ENCODE assay signal across 1 cellular context in genomic region chr4:157994863-157995262, GRCh38.
TF ChIP-seq lines count a peak whose summit lies in the region.

No MANE protein-coding gene starts in this region.

TF ChIP-seq in HepG2, 621 proteins besides CTCF, POLR2A, EP300 and RAD21 (continued from another document and continues in another):
- TF ChIP-seq ZNF33B (CRISPR knock-in tag; IDR thresholded peaks at IDR 0.05) (no peak), SIN3A (IDR thresholded peaks at IDR 0.05; ENCODE audit: borderline replicate concordance, low read depth, low read length) (no peak), ZNF629 (CRISPR knock-in tag; conservative IDR thresholded peaks at IDR 0.05) (peak; percentile 20; the same call in 1 of the 2 replicates), RBFOX2 (IDR thresholded peaks at IDR 0.05; ENCODE audit: low read depth, low read length) (no peak), ZNF607 (CRISPR knock-in tag; IDR thresholded peaks at IDR 0.05; ENCODE audit: borderline replicate concordance) (no peak), IRF9 (CRISPR knock-in tag; IDR thresholded peaks at IDR 0.05; ENCODE audit: borderline replicate concordance) (no peak), SRSF1 (optimal IDR thresholded peaks at IDR 0.05; ENCODE audit: low read depth, low read length) (no peak), HDAC1 (CRISPR knock-in tag; IDR thresholded peaks at IDR 0.05) (peak; percentile 92), MTF1 (CRISPR knock-in tag; IDR thresholded peaks at IDR 0.05) (no peak), PAWR (CRISPR knock-in tag; IDR thresholded peaks at IDR 0.05; ENCODE audit: borderline replicate concordance) (no peak), ZSCAN21 (CRISPR knock-in tag; IDR thresholded peaks at IDR 0.05; ENCODE audit: borderline replicate concordance) (no peak), TEAD3 (CRISPR knock-in tag; optimal IDR thresholded peaks at IDR 0.05; ENCODE audit: borderline replicate concordance) (peak; percentile 95), NPAS2 (CRISPR knock-in tag; IDR thresholded peaks at IDR 0.05; ENCODE audit: borderline replicate concordance) (no peak), ATF7-NPFF (CRISPR knock-in tag; IDR thresholded peaks at IDR 0.05; ENCODE audit: low read depth) (0 out of 2 replicates have a peak, but pooled peaks have one; percentile 30), ZNF839 (CRISPR knock-in tag; IDR thresholded peaks at IDR 0.05; ENCODE audit: borderline replicate concordance) (no peak), ISL2 (CRISPR knock-in tag; IDR thresholded peaks at IDR 0.05) (peak; percentile 100), NFYB (CRISPR knock-in tag; IDR thresholded peaks at IDR 0.05) (no peak), JUNB (CRISPR knock-in tag; IDR thresholded peaks at IDR 0.05; ENCODE audit: borderline replicate concordance) (no peak; the same call in 1 of the 2 replicates), ZNF232 (CRISPR knock-in tag; IDR thresholded peaks at IDR 0.05; ENCODE audit: borderline replicate concordance) (no peak), SOX13 (IDR thresholded peaks at IDR 0.05) (peak; percentile 100), SOX13 (CRISPR knock-in tag; conservative IDR thresholded peaks at IDR 0.05 in 1 of 2, IDR thresholded peaks at IDR 0.05 in 1 of 2) (peak in 1 of 2 experiments; percentile 100; a peak in 2 of 4 replicates), ZNF354B (CRISPR knock-in tag; IDR thresholded peaks at IDR 0.05) (no peak), THRA (CRISPR knock-in tag; IDR thresholded peaks at IDR 0.05; ENCODE audit: borderline replicate concordance) (peak; percentile 92), SPEN (CRISPR knock-in tag; IDR thresholded peaks at IDR 0.05; ENCODE audit: low read depth) (no peak), SSRP1 (CRISPR knock-in tag; IDR thresholded peaks at IDR 0.05) (no peak), PCBP1 (IDR thresholded peaks at IDR 0.05; ENCODE audit: borderline replicate concordance, low read depth, low read length) (no peak), SYNCRIP (IDR thresholded peaks at IDR 0.05; ENCODE audit: insufficient read depth, low read depth, low read length) (no peak), U2AF1 (optimal IDR thresholded peaks at IDR 0.05; ENCODE audit: low read depth, low read length) (no peak), ZNF12 (CRISPR knock-in tag; IDR thresholded peaks at IDR 0.05) (peak; percentile 81), JARID2 (CRISPR knock-in tag; IDR thresholded peaks at IDR 0.05; ENCODE audit: insufficient replicate concordance) (no peak), REST (IDR thresholded peaks at IDR 0.05; ENCODE audit: borderline replicate concordance in 1 of 2, low read depth in 1 of 2, low read length in 2 of 2) (peak in 1 of 2 experiments; percentile 75; a peak in 2 of 4 replicates), RFX3 (CRISPR knock-in tag; IDR thresholded peaks at IDR 0.05) (no peak), ADNP (CRISPR knock-in tag; IDR thresholded peaks at IDR 0.05) (no peak), ZNF280B (CRISPR knock-in tag; IDR thresholded peaks at IDR 0.05; ENCODE audit: borderline replicate concordance) (no peak), ZNF160 (CRISPR knock-in tag; IDR thresholded peaks at IDR 0.05) (no peak; the same call in 1 of the 2 replicates), ZFP36L1 (CRISPR knock-in tag; IDR thresholded peaks at IDR 0.05) (peak; percentile 59; the same call in 1 of the 2 replicates), ZNF737 (CRISPR knock-in tag; IDR thresholded peaks at IDR 0.05; ENCODE audit: borderline replicate concordance) (no peak)
- TF ChIP-seq, protein P1, sequence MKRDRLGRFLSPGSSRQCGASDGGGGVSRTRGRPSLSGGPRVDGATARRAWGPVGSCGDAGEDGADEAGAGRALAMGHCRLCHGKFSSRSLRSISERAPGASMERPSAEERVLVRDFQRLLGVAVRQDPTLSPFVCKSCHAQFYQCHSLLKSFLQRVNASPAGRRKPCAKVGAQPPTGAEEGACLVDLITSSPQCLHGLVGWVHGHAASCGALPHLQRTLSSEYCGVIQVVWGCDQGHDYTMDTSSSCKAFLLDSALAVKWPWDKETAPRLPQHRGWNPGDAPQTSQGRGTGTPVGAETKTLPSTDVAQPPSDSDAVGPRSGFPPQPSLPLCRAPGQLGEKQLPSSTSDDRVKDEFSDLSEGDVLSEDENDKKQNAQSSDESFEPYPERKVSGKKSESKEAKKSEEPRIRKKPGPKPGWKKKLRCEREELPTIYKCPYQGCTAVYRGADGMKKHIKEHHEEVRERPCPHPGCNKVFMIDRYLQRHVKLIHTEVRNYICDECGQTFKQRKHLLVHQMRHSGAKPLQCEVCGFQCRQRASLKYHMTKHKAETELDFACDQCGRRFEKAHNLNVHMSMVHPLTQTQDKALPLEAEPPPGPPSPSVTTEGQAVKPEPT (CRISPR knock-in tag; IDR thresholded peaks at IDR 0.05; ENCODE audit: low read depth), result no peak
- TF ChIP-seq, protein P2, sequence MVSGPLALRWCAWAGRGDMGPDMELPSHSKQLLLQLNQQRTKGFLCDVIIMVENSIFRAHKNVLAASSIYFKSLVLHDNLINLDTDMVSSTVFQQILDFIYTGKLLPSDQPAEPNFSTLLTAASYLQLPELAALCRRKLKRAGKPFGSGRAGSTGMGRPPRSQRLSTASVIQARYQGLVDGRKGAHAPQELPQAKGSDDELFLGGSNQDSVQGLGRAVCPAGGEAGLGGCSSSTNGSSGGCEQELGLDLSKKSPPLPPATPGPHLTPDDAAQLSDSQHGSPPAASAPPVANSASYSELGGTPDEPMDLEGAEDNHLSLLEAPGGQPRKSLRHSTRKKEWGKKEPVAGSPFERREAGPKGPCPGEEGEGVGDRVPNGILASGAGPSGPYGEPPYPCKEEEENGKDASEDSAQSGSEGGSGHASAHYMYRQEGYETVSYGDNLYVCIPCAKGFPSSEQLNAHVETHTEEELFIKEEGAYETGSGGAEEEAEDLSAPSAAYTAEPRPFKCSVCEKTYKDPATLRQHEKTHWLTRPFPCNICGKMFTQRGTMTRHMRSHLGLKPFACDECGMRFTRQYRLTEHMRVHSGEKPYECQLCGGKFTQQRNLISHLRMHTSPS (CRISPR knock-in tag; IDR thresholded peaks at IDR 0.05; ENCODE audit: low read depth), result 0 out of 2 replicates have a peak, but pooled peaks have one; percentile 46
- TF ChIP-seq, protein P3, sequence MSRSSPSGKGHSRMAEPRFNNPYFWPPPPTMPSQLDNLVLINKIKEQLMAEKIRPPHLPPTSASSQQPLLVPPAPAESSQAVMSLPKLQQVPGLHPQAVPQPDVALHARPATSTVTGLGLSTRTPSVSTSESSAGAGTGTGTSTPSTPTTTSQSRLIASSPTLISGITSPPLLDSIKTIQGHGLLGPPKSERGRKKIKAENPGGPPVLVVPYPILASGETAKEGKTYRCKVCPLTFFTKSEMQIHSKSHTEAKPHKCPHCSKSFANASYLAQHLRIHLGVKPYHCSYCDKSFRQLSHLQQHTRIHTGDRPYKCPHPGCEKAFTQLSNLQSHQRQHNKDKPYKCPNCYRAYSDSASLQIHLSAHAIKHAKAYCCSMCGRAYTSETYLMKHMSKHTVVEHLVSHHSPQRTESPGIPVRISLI (CRISPR knock-in tag; IDR thresholded peaks at IDR 0.05; ENCODE audit: borderline replicate concordance), result peak; percentile 85
- TF ChIP-seq, protein P4, sequence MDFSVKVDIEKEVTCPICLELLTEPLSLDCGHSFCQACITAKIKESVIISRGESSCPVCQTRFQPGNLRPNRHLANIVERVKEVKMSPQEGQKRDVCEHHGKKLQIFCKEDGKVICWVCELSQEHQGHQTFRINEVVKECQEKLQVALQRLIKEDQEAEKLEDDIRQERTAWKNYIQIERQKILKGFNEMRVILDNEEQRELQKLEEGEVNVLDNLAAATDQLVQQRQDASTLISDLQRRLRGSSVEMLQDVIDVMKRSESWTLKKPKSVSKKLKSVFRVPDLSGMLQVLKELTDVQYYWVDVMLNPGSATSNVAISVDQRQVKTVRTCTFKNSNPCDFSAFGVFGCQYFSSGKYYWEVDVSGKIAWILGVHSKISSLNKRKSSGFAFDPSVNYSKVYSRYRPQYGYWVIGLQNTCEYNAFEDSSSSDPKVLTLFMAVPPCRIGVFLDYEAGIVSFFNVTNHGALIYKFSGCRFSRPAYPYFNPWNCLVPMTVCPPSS (IDR thresholded peaks at IDR 0.05), result no peak
- TF ChIP-seq, protein P5, sequence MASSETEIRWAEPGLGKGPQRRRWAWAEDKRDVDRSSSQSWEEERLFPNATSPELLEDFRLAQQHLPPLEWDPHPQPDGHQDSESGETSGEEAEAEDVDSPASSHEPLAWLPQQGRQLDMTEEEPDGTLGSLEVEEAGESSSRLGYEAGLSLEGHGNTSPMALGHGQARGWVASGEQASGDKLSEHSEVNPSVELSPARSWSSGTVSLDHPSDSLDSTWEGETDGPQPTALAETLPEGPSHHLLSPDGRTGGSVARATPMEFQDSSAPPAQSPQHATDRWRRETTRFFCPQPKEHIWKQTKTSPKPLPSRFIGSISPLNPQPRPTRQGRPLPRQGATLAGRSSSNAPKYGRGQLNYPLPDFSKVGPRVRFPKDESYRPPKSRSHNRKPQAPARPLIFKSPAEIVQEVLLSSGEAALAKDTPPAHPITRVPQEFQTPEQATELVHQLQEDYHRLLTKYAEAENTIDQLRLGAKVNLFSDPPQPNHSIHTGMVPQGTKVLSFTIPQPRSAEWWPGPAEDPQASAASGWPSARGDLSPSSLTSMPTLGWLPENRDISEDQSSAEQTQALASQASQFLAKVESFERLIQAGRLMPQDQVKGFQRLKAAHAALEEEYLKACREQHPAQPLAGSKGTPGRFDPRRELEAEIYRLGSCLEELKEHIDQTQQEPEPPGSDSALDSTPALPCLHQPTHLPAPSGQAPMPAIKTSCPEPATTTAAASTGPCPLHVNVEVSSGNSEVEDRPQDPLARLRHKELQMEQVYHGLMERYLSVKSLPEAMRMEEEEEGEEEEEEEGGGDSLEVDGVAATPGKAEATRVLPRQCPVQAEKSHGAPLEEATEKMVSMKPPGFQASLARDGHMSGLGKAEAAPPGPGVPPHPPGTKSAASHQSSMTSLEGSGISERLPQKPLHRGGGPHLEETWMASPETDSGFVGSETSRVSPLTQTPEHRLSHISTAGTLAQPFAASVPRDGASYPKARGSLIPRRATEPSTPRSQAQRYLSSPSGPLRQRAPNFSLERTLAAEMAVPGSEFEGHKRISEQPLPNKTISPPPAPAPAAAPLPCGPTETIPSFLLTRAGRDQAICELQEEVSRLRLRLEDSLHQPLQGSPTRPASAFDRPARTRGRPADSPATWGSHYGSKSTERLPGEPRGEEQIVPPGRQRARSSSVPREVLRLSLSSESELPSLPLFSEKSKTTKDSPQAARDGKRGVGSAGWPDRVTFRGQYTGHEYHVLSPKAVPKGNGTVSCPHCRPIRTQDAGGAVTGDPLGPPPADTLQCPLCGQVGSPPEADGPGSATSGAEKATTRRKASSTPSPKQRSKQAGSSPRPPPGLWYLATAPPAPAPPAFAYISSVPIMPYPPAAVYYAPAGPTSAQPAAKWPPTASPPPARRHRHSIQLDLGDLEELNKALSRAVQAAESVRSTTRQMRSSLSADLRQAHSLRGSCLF (CRISPR knock-in tag; IDR thresholded peaks at IDR 0.05; ENCODE audit: borderline replicate concordance), result no peak
